ENCODE assay signal across 15 cellular contexts in genomic region chr22:27662359-27663030, GRCh38.
DNase-seq lines count a peak whose midpoint lies in the region; ATAC-seq and TF ChIP-seq lines count a peak whose summit lies in the region.
"Had no signal": no experiment of that assay in that cellular context is flagged by ENCODE, and none has a peak within 500 bp of the region (broad histone marks: within the 10 kb centered on the region; RNA-seq: fewer than 3 reads in every experiment).

No MANE protein-coding gene starts in this region.

- no peak for ATAC-seq in HG02763 (IDR thresholded peaks at IDR 0.05; ENCODE audit: unreplicated experiment)
- ATAC-seq in HG03354 (IDR thresholded peaks at IDR 0.05; ENCODE audit: poor library complexity, severe bottlenecking, unreplicated experiment) = no peak
- ATAC-seq: Panc1; stimulated activated naive CD8-positive, alpha-beta T cell treated with anti-CD3 and anti-CD28 coated beads, Interleukin-15, amount 100 ng/mL, for 72 hours had no signal

- no peaks in the 10 kb centered on the region for H3K36me3 ChIP-seq in breast epithelium
- H3K36me3 ChIP-seq in cardiac muscle cell = no peaks in the 10 kb centered on the region
- H3K36me3 ChIP-seq: neutrophil had no signal

- H3K27ac ChIP-seq in breast epithelium = no peak overlapping the region
- peak overlapping the region; percentile 3 for H3K27ac ChIP-seq in cardiac muscle cell
- H3K27ac ChIP-seq: neutrophil had no signal

- no peaks in the 10 kb centered on the region for H3K36me3 Mint-ChIP-seq in MCF 10A (ENCODE audit: insufficient read depth, unreplicated experiment)
- peaks cover 7% of the 10 kb centered on the region for H3K36me3 Mint-ChIP-seq in nephron (ENCODE audit: low read depth)

- no peaks in the 10 kb centered on the region for H3K27me3 ChIP-seq in breast epithelium
- no peaks in the 10 kb centered on the region for H3K27me3 ChIP-seq in cardiac muscle cell
- H3K27me3 ChIP-seq: neutrophil had no signal

- TF ChIP-seq CTCF in MCF 10A (IDR thresholded peaks at IDR 0.05; ENCODE audit: unreplicated experiment) (no peak), breast epithelium (IDR thresholded peaks at IDR 0.05) (no peak), cardiac muscle cell (IDR thresholded peaks at IDR 0.05; ENCODE audit: low read depth, low read length) (no peak), nephron (IDR thresholded peaks at IDR 0.05; ENCODE audit: unreplicated experiment in 3 of 3) (no peak)

- peaks cover 0 to 4% of the 10 kb centered on the region in 2 donors for H3K9me3 ChIP-seq in breast epithelium
- no peaks in the 10 kb centered on the region for H3K9me3 ChIP-seq in cardiac muscle cell (ENCODE audit: low read depth)
- H3K9me3 ChIP-seq: neutrophil had no signal

- peaks cover 9% of the 10 kb centered on the region for H3K9me3 Mint-ChIP-seq in MCF 10A (ENCODE audit: unreplicated experiment)
- peaks cover 2% of the 10 kb centered on the region for H3K9me3 Mint-ChIP-seq in nephron

- POLR2A ChIA-PET in MCF 10A (lab: Yijun Ruan, JAX) = interaction anchor here (0.9 kb wide), 1 partner anchor 17 kb away, joined by 3 read pairs; no protein-coding TSS in a partner anchor

- no peak overlapping the region for H3K4me3 ChIP-seq in breast epithelium
- no peak overlapping the region for H3K4me3 ChIP-seq in cardiac muscle cell

- H3K4me1 ChIP-seq in breast epithelium = no peaks in the 10 kb centered on the region
- H3K4me1 ChIP-seq in cardiac muscle cell (ENCODE audit: low read depth) = peaks cover 4% of the 10 kb centered on the region

- DNase-seq in MCF 10A (ENCODE audit: unreplicated experiment) (peak; percentile 8), breast epithelium (ENCODE audit: low spot score in 2 of 2) (no peak), cardiac muscle cell (ENCODE audit: low read depth in 1 of 2, low spot score in 1 of 2) (peak in 1 of 2 donors; percentile 80), NCI-H524 (lab: John Stamatoyannopoulos, UW) (no peak), retina (no peak)
- DNase-seq: DMS79 treated with DMSO at 0.1 percent for 48 hours; Karpas-422; stimulated activated CD4-positive, alpha-beta T cell treated with anti-CD3 and anti-CD28 coated beads, Interleukin-2, amount 100 ng/mL, for 48 hours; stimulated activated naive CD8-positive, alpha-beta T cell treated with anti-CD3 and anti-CD28 coated beads, Interleukin-15, amount 100 ng/mL, for 72 hours had no signal

- CTCF ChIA-PET in MCF 10A (lab: Yijun Ruan, JAX) = interaction anchor here (0.6 kb wide), 1 partner anchor 37 kb away, joined by 3 read pairs; no protein-coding TSS in a partner anchor

- H3K27ac Mint-ChIP-seq in MCF 10A (ENCODE audit: low read depth, unreplicated experiment) (no peak overlapping the region), nephron (peak overlapping the region in 2 of 3 experiments; percentile 37 to 52)
- H3K27ac Mint-ChIP-seq: T-helper 2 cell treated with Interferon-gamma antibody and Interleukin-4, amounts not matched to agents 5 μg/mL and 100 μg/mL, for 36 hours had no signal

- no TSS peak for BruUV-seq in MCF 10A (replicated peaks; lab: Mats Ljungman, UMichigan)

- H3K4me3 Mint-ChIP-seq in MCF 10A (ENCODE audit: unreplicated experiment) (no peak overlapping the region), nephron (no peak overlapping the region)
- H3K4me3 Mint-ChIP-seq: stimulated activated naive CD8-positive, alpha-beta T cell treated with anti-CD3 and anti-CD28 coated beads, Interleukin-15, amount 100 ng/mL, for 72 hours; T-helper 2 cell treated with Interferon-gamma antibody and Interleukin-4, amounts not matched to agents 5 μg/mL and 100 μg/mL, for 36 hours had no signal

- intact Hi-C loops in MCF 10A (cut with micrococcal nuclease) (no loop called here), breast epithelium (cut with DNase I; ENCODE audit: low total_unique reads) (no loop called here)

- no peaks in the 10 kb centered on the region for H3K27me3 Mint-ChIP-seq in MCF 10A (ENCODE audit: insufficient read depth, unreplicated experiment)
- peaks cover 13% of the 10 kb centered on the region for H3K27me3 Mint-ChIP-seq in nephron (ENCODE audit: low read depth)

- peaks cover 14% of the 10 kb centered on the region for H3K4me1 Mint-ChIP-seq in MCF 10A (ENCODE audit: insufficient read depth, unreplicated experiment)
- H3K4me1 Mint-ChIP-seq in nephron = peaks cover 40% of the 10 kb centered on the region
- H3K4me1 Mint-ChIP-seq: stimulated activated naive CD8-positive, alpha-beta T cell treated with anti-CD3 and anti-CD28 coated beads, Interleukin-15, amount 100 ng/mL, for 72 hours had no signal

- no peak for TF ChIP-seq POLR2A in breast epithelium (IDR thresholded peaks at IDR 0.05)
